19 cellular contexts compared by ENCODE assay signal in genomic region chrX:19800821-19801220, GRCh38.
DNase-seq lines count a peak whose midpoint lies in the region; ATAC-seq, FAIRE-seq and TF ChIP-seq lines count a peak whose summit lies in the region.
"Had no signal": no experiment of that assay in that cellular context is flagged by ENCODE, and none has a peak within 500 bp of the region (broad histone marks: within the 10 kb centered on the region; RNA-seq: fewer than 3 reads in every experiment).

No MANE protein-coding gene starts in this region.

- WGBS in esophagus squamous epithelium, 2 donors = no CpG with 5 or more reads among the region's 1 CpG

- H3K27ac Mint-ChIP-seq in T-helper 1 cell treated with Interleukin-12 subunit alpha and Interleukin-12 subunit beta and Interleukin-4 antibody, amounts not matched to agents 30 μg/mL and 1 μg/mL, for 36 hours = peak overlapping the region; percentile 76
- H3K27ac Mint-ChIP-seq in WTC11 (no peak overlapping the region), memory B cell (peak overlapping the region; percentile 43)

- intact Hi-C loops in esophagus squamous epithelium (cut with DNase I) = no loop called here

- CTCF ChIA-PET in WTC11 (lab: Charles Lee) = no interaction called here

- no peaks in the 10 kb centered on the region for H3K9me3 ChIP-seq in esophagus squamous epithelium
- H3K9me3 ChIP-seq: stomach, uterus had no signal

- H3K27me3 Mint-ChIP-seq in T-helper 1 cell treated with Interleukin-12 subunit alpha and Interleukin-12 subunit beta and Interleukin-4 antibody, amounts not matched to agents 30 μg/mL and 1 μg/mL, for 36 hours (ENCODE audit: low read depth) = no peaks in the 10 kb centered on the region
- no peaks in the 10 kb centered on the region for H3K27me3 Mint-ChIP-seq in WTC11 (ENCODE audit: low read depth)
- H3K27me3 Mint-ChIP-seq in memory B cell = no peaks in the 10 kb centered on the region

- H3K4me1 ChIP-seq in esophagus squamous epithelium = no peaks in the 10 kb centered on the region
- H3K4me1 ChIP-seq: uterus had no signal

- POLR2A ChIA-PET in WTC11 (lab: Charles Lee) = no interaction called here

- TF ChIP-seq CTCF in WTC11 (IDR thresholded peaks at IDR 0.05) = no peak
- no peak for TF ChIP-seq CTCF in esophagus squamous epithelium (IDR thresholded peaks at IDR 0.05)

- DNase-seq in T-helper 1 cell (no peak), GM12892 (ENCODE audit: insufficient read length) (no peak), WTC11 (ENCODE audit: low spot score) (no peak), memory B cell (ENCODE audit: low spot score in 2 of 2) (no peak), esophagus squamous epithelium (lab: John Stamatoyannopoulos, UW) (no peak), NCI-H2081 treated with DMSO at 0.1 percent for 48 hours (lab: John Stamatoyannopoulos, UW) (no peak)
- DNase-seq: activated CD4-positive, CD25-positive, alpha-beta regulatory T cell treated with anti-CD3 and anti-CD28 coated beads, Interleukin-2, amount 50 U/mL, for 72 hours; KBM-7; NCI-H1105 treated with DMSO at 0.1 percent for 48 hours; NCI-H2227 treated with DMSO at 0.1 percent for 48 hours; stomach; uterus had no signal

- no peaks in the 10 kb centered on the region for H3K27me3 ChIP-seq in esophagus squamous epithelium
- H3K27me3 ChIP-seq: stomach, uterus had no signal

- H3K4me3 ChIP-seq in esophagus squamous epithelium = no peak overlapping the region
- H3K4me3 ChIP-seq: stomach, uterus had no signal

- H3K9me3 Mint-ChIP-seq in T-helper 1 cell treated with Interleukin-12 subunit alpha and Interleukin-12 subunit beta and Interleukin-4 antibody, amounts not matched to agents 30 μg/mL and 1 μg/mL, for 36 hours = no peaks in the 10 kb centered on the region
- H3K9me3 Mint-ChIP-seq in WTC11 (no peaks in the 10 kb centered on the region), memory B cell (no peaks in the 10 kb centered on the region)
- H3K9me3 Mint-ChIP-seq: CD14-positive monocyte had no signal

- peaks cover 16% of the 10 kb centered on the region for H3K36me3 Mint-ChIP-seq in T-helper 1 cell treated with Interleukin-12 subunit alpha and Interleukin-12 subunit beta and Interleukin-4 antibody, amounts not matched to agents 30 μg/mL and 1 μg/mL, for 36 hours (ENCODE audit: low read depth)
- no peaks in the 10 kb centered on the region for H3K36me3 Mint-ChIP-seq in WTC11
- peaks cover 8% of the 10 kb centered on the region for H3K36me3 Mint-ChIP-seq in memory B cell

- TF ChIP-seq POLR2A in GM12892 (IDR thresholded peaks at IDR 0.05; ENCODE audit: low read depth, low read length) (no peak), esophagus squamous epithelium (IDR thresholded peaks at IDR 0.05) (no peak)

- peak; percentile 96 for FAIRE-seq in GM12892 (lab: Jason Lieb, UNC)
- FAIRE-seq: A204.1, frontal cortex had no signal

- H3K27ac ChIP-seq in esophagus squamous epithelium = peak overlapping the region in 1 of 4 donors; percentile 65
- H3K27ac ChIP-seq: HL-60 had no signal

- ATAC-seq in WTC11 = peak; percentile 84
- ATAC-seq in memory B cell (ENCODE audit: low read depth) = no peak
- ATAC-seq in HG02981 (IDR thresholded peaks at IDR 0.05; ENCODE audit: unreplicated experiment) = no peak

- peaks cover 57% of the 10 kb centered on the region for H3K4me1 Mint-ChIP-seq in T-helper 1 cell treated with Interleukin-12 subunit alpha and Interleukin-12 subunit beta and Interleukin-4 antibody, amounts not matched to agents 30 μg/mL and 1 μg/mL, for 36 hours (ENCODE audit: low read depth)
- peaks cover 37% of the 10 kb centered on the region for H3K4me1 Mint-ChIP-seq in WTC11
- H3K4me1 Mint-ChIP-seq in memory B cell = peaks cover 32% of the 10 kb centered on the region

- peak overlapping the region; percentile 25 for H3K4me3 Mint-ChIP-seq in T-helper 1 cell treated with Interleukin-12 subunit alpha and Interleukin-12 subunit beta and Interleukin-4 antibody, amounts not matched to agents 30 μg/mL and 1 μg/mL, for 36 hours
- H3K4me3 Mint-ChIP-seq in WTC11 = no peak overlapping the region
- no peak overlapping the region for H3K4me3 Mint-ChIP-seq in memory B cell
- H3K4me3 Mint-ChIP-seq: CD14-positive monocyte, nephron had no signal

- no peaks in the 10 kb centered on the region for H3K36me3 ChIP-seq in esophagus squamous epithelium
- H3K36me3 ChIP-seq: stomach, uterus had no signal

TF ChIP-seq in WTC11, 78 proteins besides CTCF, POLR2A, EP300 and RAD21:
- TF ChIP-seq ATF3 (CRISPR knock-in tag; conservative IDR thresholded peaks at IDR 0.05) = no peak
- no peak for TF ChIP-seq CREB1 (CRISPR knock-in tag; IDR thresholded peaks at IDR 0.05)
- 0 out of 2 replicates have a peak, but pooled peaks have one; percentile 27 for TF ChIP-seq ZNF423 (CRISPR knock-in tag; IDR thresholded peaks at IDR 0.05)
- TF ChIP-seq ATF6 (CRISPR knock-in tag; IDR thresholded peaks at IDR 0.05) = no peak
